ENCODE assay signal across 8 cellular contexts in genomic region chr15:77634266-77634962, GRCh38. TPM values are rescaled to one million over a fixed set of nuclear protein-coding genes. Genes with fewer than 3 reads are reported as not detected.
A peak's percentile ranks its signal among the peaks of the same experiment; 100 is the strongest.
DNase-seq lines count a peak whose midpoint lies in the region; ATAC-seq, FAIRE-seq and TF ChIP-seq lines count a peak whose summit lies in the region.

No MANE protein-coding gene starts in this region.

- FAIRE-seq in HepG2 (lab: Jason Lieb, UNC) (peak; percentile 4), frontal cortex (lab: Jason Lieb, UNC) (no peak)

- H4K20me1 ChIP-seq in HepG2 (ENCODE audit: insufficient read depth, low read length): no peaks in the 10 kb centered on the region

- TF ChIP-seq CTCF in activated B cell treated with CpG ODN at 0.5 μM for 24 hours (IDR thresholded peaks at IDR 0.05) (no peak), HepG2 (CRISPR knock-in tag; IDR thresholded peaks at IDR 0.05) (peak; percentile 76)

- no peaks in the 10 kb centered on the region for H3K36me3 Mint-ChIP-seq in activated B cell treated with CpG ODN at 0.5 μM for 24 hours (ENCODE audit: low read depth)

- H3K9me3 ChIP-seq in ES-I3 (ENCODE audit: control insufficient read depth, insufficient read depth, low read length): no peaks in the 10 kb centered on the region
- no peaks in the 10 kb centered on the region for H3K9me3 ChIP-seq in HepG2 (ENCODE audit: low read length)

- H3K36me3 ChIP-seq in ES-I3 (ENCODE audit: insufficient read depth, low read length): no peaks in the 10 kb centered on the region
- H3K36me3 ChIP-seq in HepG2 (replicated peaks in 1 of 2; ENCODE audit: control insufficient read depth in 1 of 2, insufficient read depth in 2 of 2, low read length in 2 of 2): no peaks in the 10 kb centered on the region

- ATAC-seq in activated B cell treated with CpG ODN at 0.5 μM for 24 hours (ENCODE audit: low read depth): no peak
- peak; percentile 57 for ATAC-seq in HepG2

- peaks cover 12% of the 10 kb centered on the region for H3K4me1 Mint-ChIP-seq in activated B cell treated with CpG ODN at 0.5 μM for 24 hours

- no peak overlapping the region for H3K27ac ChIP-seq in HepG2 (ENCODE audit: extremely low read length, insufficient read depth, low read length)

- no peak for TF ChIP-seq RAD21 in HepG2 (CRISPR knock-in tag; IDR thresholded peaks at IDR 0.05)

- H3K27me3 Mint-ChIP-seq in activated B cell treated with CpG ODN at 0.5 μM for 24 hours: peaks cover 54% of the 10 kb centered on the region

- in situ Hi-C loops in HepG2 (cut with HindIII; ENCODE audit: extremely low pct_ligation_motif_present, low pct_unique_long_range_greater_than_20kb): loop anchor here (25.0 kb wide), 1 partner anchor 178 kb away; no protein-coding TSS in a partner anchor

- peak; percentile 35 for DNase-seq in M059J (ENCODE audit: low read depth)
- DNase-seq in activated B cell treated with CpG ODN at 0.5 μM for 24 hours: peak; percentile 44
- DNase-seq in cerebellum (ENCODE audit: low spot score): peak; percentile 78
- DNase-seq in HepG2 (ENCODE audit: low spot score): peak; percentile 46
- peak; percentile 17 for DNase-seq in stimulated activated CD8-positive, alpha-beta memory T cell treated with anti-CD3 and anti-CD28 coated beads, Interleukin-12 subunit alpha, Interleukin-12 subunit beta, amount 100 ng/mL, for 24 hours (ENCODE audit: extremely low read depth)
- no peak for DNase-seq in central memory CD4-positive, alpha-beta T cell
- no peak for DNase-seq in frontal cortex (ENCODE audit: low spot score in 2 of 2)

- 58% methylated on average over 6 of the region's 34 CpGs for WGBS in HepG2 (ENCODE audit: low lambda C conversion rate)

- H3K9ac ChIP-seq in ES-I3 (ENCODE audit: low read depth, low read length): peak overlapping the region; percentile 65; the same call in 1 of the 2 replicates
- H3K9ac ChIP-seq in HepG2 (ENCODE audit: insufficient read depth, low read depth, low read length): no peak overlapping the region

- no peak overlapping the region for H3K4me2 ChIP-seq in HepG2 (ENCODE audit: low read depth, low read length)

- no peaks in the 10 kb centered on the region for H3K79me2 ChIP-seq in HepG2 (ENCODE audit: insufficient read depth, low read length)

- H3K27ac Mint-ChIP-seq in activated B cell treated with CpG ODN at 0.5 μM for 24 hours: no peak overlapping the region

- no peaks in the 10 kb centered on the region for H3K9me3 Mint-ChIP-seq in activated B cell treated with CpG ODN at 0.5 μM for 24 hours

- intact Hi-C loops in activated B cell treated with CpG ODN at 0.5 μM for 24 hours (cut with micrococcal nuclease): loop anchor here (5.0 kb wide), 2 partner anchors 238 to 517 kb away; no protein-coding TSS in a partner anchor
- intact Hi-C loops in HepG2 (cut with micrococcal nuclease; ENCODE audit: unreplicated experiment): loop anchor here (5.0 kb wide), 1 partner anchor 92 kb away; no protein-coding TSS in a partner anchor

- TF ChIP-seq POLR2A in HepG2 (IDR thresholded peaks at IDR 0.05; ENCODE audit: insufficient read depth in 1 of 2, low read depth in 2 of 2, low read length in 2 of 2): no peak

- H3K4me3 ChIP-seq in HepG2 (replicated peaks in 1 of 3; ENCODE audit: insufficient read depth in 1 of 3, low read depth in 2 of 3, low read length in 3 of 3): no peak overlapping the region

- H2AFZ ChIP-seq in HepG2 (ENCODE audit: low read length): no peak overlapping the region

- no TSS peak for BruUV-seq in HepG2 (replicated peaks; lab: Mats Ljungman, UMichigan)

- peaks cover 5 to 43% of the 10 kb centered on the region in 2 experiments; a peak in 4 of 5 replicates for H3K27me3 ChIP-seq in HepG2 (ENCODE audit: control insufficient read depth in 1 of 2, insufficient read depth in 2 of 2, low read length in 2 of 2)

- CTCF ChIA-PET in activated B cell treated with CpG ODN at 0.5 μM for 24 hours (lab: Charles Lee) (interaction anchor here (0.6 to 2.2 kb wide), 3 partner anchors 91 to 448 kb away, joined by 3 to 10 read pairs (median 3); no protein-coding TSS in a partner anchor), HepG2 (lab: Yijun Ruan, JAX; ENCODE audit: low intra/inter-chr PET ratio, low total read pairs) (interaction anchor here (1.0 to 3.3 kb wide), 8 partner anchors 9 to 241 kb away, joined by 3 to 38 read pairs (median 7); no protein-coding TSS in a partner anchor)

- TF ChIP-seq EP300 in HepG2 (IDR thresholded peaks at IDR 0.05; ENCODE audit: low read depth in 2 of 2, low read length in 2 of 2): no peak
- TF ChIP-seq EP300 in HepG2 (CRISPR knock-in tag; IDR thresholded peaks at IDR 0.05; ENCODE audit: borderline replicate concordance): no peak

- peak overlapping the region; percentile 67 for H3K4me3 Mint-ChIP-seq in activated B cell treated with CpG ODN at 0.5 μM for 24 hours

- H3K4me1 ChIP-seq in ES-I3 (ENCODE audit: insufficient read depth, low read length): peaks cover 18% of the 10 kb centered on the region
- H3K4me1 ChIP-seq in HepG2 (ENCODE audit: insufficient read depth, low read length): peaks cover 5% of the 10 kb centered on the region; the same call in 1 of the 2 replicates

- POLR2A ChIA-PET in activated B cell treated with CpG ODN at 0.5 μM for 24 hours (lab: Charles Lee) (no interaction called here), HepG2 (lab: Yijun Ruan, JAX) (no interaction called here)

TF ChIP-seq in HepG2, 621 proteins besides CTCF, POLR2A, EP300 and RAD21:
- TF ChIP-seq GTF3A (CRISPR knock-in tag; conservative IDR thresholded peaks at IDR 0.05) (no peak), YEATS2 (CRISPR knock-in tag; IDR thresholded peaks at IDR 0.05; ENCODE audit: borderline replicate concordance) (no peak), CEBPG (CRISPR knock-in tag; IDR thresholded peaks at IDR 0.05) (no peak), ZNF768 (CRISPR knock-in tag; IDR thresholded peaks at IDR 0.05) (peak; percentile 100), SP1 (IDR thresholded peaks at IDR 0.05) (no peak), SP1 (CRISPR knock-in tag; IDR thresholded peaks at IDR 0.05) (0 out of 2 replicates have a peak, but pooled peaks have one; percentile 23), ZBTB7A (CRISPR knock-in tag; IDR thresholded peaks at IDR 0.05) (no peak), STAG1 (CRISPR knock-in tag; IDR thresholded peaks at IDR 0.05) (peak; percentile 17), ZNF747 (CRISPR knock-in tag; IDR thresholded peaks at IDR 0.05; ENCODE audit: borderline replicate concordance) (no peak), ZNF367 (CRISPR knock-in tag; IDR thresholded peaks at IDR 0.05; ENCODE audit: borderline replicate concordance) (no peak), ZFP36 (IDR thresholded peaks at IDR 0.05; ENCODE audit: borderline replicate concordance, low read depth, low read length, partially characterized antibody) (peak; percentile 78), ZFP82 (CRISPR knock-in tag; IDR thresholded peaks at IDR 0.05; ENCODE audit: borderline replicate concordance) (no peak), KLF12 (CRISPR knock-in tag; IDR thresholded peaks at IDR 0.05; ENCODE audit: borderline replicate concordance) (no peak), ZMYM3 (CRISPR knock-in tag; IDR thresholded peaks at IDR 0.05) (peak; percentile 88), BCL3 (CRISPR knock-in tag; IDR thresholded peaks at IDR 0.05) (0 out of 2 replicates have a peak, but pooled peaks have one; percentile 25)

RNA-seq across cellular contexts. Expression of gene LINGO1, which starts 1.7 kb away (rescaled TPM):
- total RNA-seq in M059J (2014; rRNA removed; shearing (Covaris generic)): not detected in 2 replicates
- total RNA-seq in activated B cell treated with CpG ODN at 0.5 μM for 24 hours (not detected in 2 replicates), cerebellum (30.1 TPM), HepG2 (2016; rRNA removed; fragmentation: Illumina TruSeq; extraction: Trizol) (not detected in 2 replicates), frontal cortex (32.6 TPM)
- total RNA-seq in HepG2 (2016; cell fraction: cytosol; rRNA removed; fragmentation: Illumina TruSeq; extraction: Trizol; ENCODE audit: low read depth): not detected in 2 replicates
- total RNA-seq in HepG2 (2016; cell fraction: insoluble cytoplasmic fraction; rRNA removed; fragmentation: Illumina TruSeq; extraction: Trizol): 0.06 TPM in 1 of 2 replicates, not detected in the other
- 0.14 TPM in 1 of 2 replicates, not detected in the other for total RNA-seq in HepG2 (2016; cell fraction: membrane; rRNA removed; fragmentation: Illumina TruSeq; extraction: Trizol)
- not detected in 2 replicates for total RNA-seq in HepG2 (2016; cell fraction: nucleus; rRNA removed; fragmentation: Illumina TruSeq; extraction: Trizol)
- polyA plus RNA-seq in HepG2 (2011; rRNA removed): 0.07 and 0.08 TPM in 2 replicates
- 0.07 and 0.14 TPM in 2 replicates for polyA plus RNA-seq in HepG2 (2011; cell fraction: cytosol; rRNA removed)
- 0.05 TPM in 1 of 2 replicates, not detected in the other for polyA plus RNA-seq in HepG2 (2011; cell fraction: nucleus; rRNA removed)
- not detected in 2 replicates for polyA plus RNA-seq in HepG2 (2012)
- 0.05 TPM in 1 of 2 replicates, not detected in the other for polyA plus RNA-seq in HepG2 (2016; cell fraction: cytosol; fragmentation: Illumina TruSeq; extraction: Trizol; ENCODE audit: low read depth)
- polyA plus RNA-seq in HepG2 (2016; cell fraction: insoluble cytoplasmic fraction; fragmentation: Illumina TruSeq; extraction: Trizol; ENCODE audit: low read depth): 0.10 TPM in 1 of 2 replicates, not detected in the other
- 0.16 TPM in 2 replicates for polyA plus RNA-seq in HepG2 (2016; cell fraction: membrane; fragmentation: Illumina TruSeq; extraction: Trizol; ENCODE audit: low read depth)
- polyA plus RNA-seq in HepG2 (2016; cell fraction: nucleus; fragmentation: Illumina TruSeq; extraction: Trizol; ENCODE audit: insufficient read depth, low read depth): not detected in 2 replicates
- polyA minus RNA-seq in HepG2 (2011; rRNA and poly(A)+ RNA removed; ENCODE audit: low replicate concordance): 1.4 TPM in 1 of 2 replicates, not detected in the other
- not detected in 2 replicates for polyA minus RNA-seq in HepG2 (2011; cell fraction: cytosol; rRNA and poly(A)+ RNA removed)
- not detected in 2 replicates for polyA minus RNA-seq in HepG2 (2011; cell fraction: nucleus; rRNA and poly(A)+ RNA removed)

Comparison
In these comparisons a context has a peak if more than half of its experiments do, and no peak if none do; other contexts are left out.
1. DNase-seq: peak in M059J (single experiment), activated B cell treated with CpG ODN at 0.5 μM for 24 hours (single experiment), cerebellum (single experiment), HepG2 (single experiment) and stimulated activated CD8-positive, alpha-beta memory T cell treated with anti-CD3 and anti-CD28 coated beads, Interleukin-12 subunit alpha, Interleukin-12 subunit beta, amount 100 ng/mL, for 24 hours (single experiment); none in central memory CD4-positive, alpha-beta T cell (single experiment) and frontal cortex (0 of 2).
2. RNA of gene LINGO1, which starts 1.7 kb away (total RNA-seq): 32.6 TPM in frontal cortex (single experiment) and 30.1 TPM in cerebellum (single experiment); 0.06 to 0.14 TPM in HepG2, not detected in M059J and not detected in activated B cell treated with CpG ODN at 0.5 μM for 24 hours; every median in the first group is over 10 times any median in the second.